ENCODE assay signal across 40 cellular contexts in genomic region chr7:110863258-110863657, GRCh38.
"Had no signal": no experiment of that assay in that cellular context is flagged by ENCODE, and none has a peak within 500 bp of the region (broad histone marks: within the 10 kb centered on the region; RNA-seq: fewer than 3 reads in every experiment).

No MANE protein-coding gene starts in this region.

- H3K4me1 Mint-ChIP-seq: activated naive CD8-positive, alpha-beta T cell treated with anti-CD3 and anti-CD28 coated beads, Interleukin-2, amount 50 U/mL, for 24 hours; activated T-helper 17 cell treated with anti-CD3 and anti-CD28 coated beads, Interleukin-2, amount 50 U/mL, for 72 hours; central memory CD8-positive, alpha-beta T cell had no signal

- H3K4me3 Mint-ChIP-seq: activated naive CD4-positive, alpha-beta T cell treated with anti-CD3 and anti-CD28 coated beads for 36 hours; activated naive CD4-positive, alpha-beta T cell treated with anti-CD3 and anti-CD28 coated beads, Interleukin-2, amount 10 ng/mL, durations not matched to agents 7 days and 5 days; activated naive CD4-positive, alpha-beta T cell treated with anti-CD3 and anti-CD28 coated beads, Interleukin-2, amount 50 U/mL, for 24 hours; activated naive CD8-positive, alpha-beta T cell; activated naive CD8-positive, alpha-beta T cell treated with anti-CD3 and anti-CD28 coated beads for 36 hours; activated naive CD8-positive, alpha-beta T cell treated with anti-CD3 and anti-CD28 coated beads, Interleukin-2, amount 10 ng/mL, durations not matched to agents 7 days and 5 days; activated naive CD8-positive, alpha-beta T cell treated with anti-CD3 and anti-CD28 coated beads, Interleukin-2, amount 50 U/mL, for 24 hours; activated T-cell treated with anti-CD3 and anti-CD28 coated beads, Interleukin-2, amount 50 U/mL, for 24 hours; activated T-cell treated with anti-CD3 and anti-CD28 coated beads, Interleukin-2, amount 50 U/mL, for 4 hours; activated T-cell treated with anti-CD3 and anti-CD28 coated beads, Interleukin-2, amount 50 U/mL, for 72 hours; activated T-helper 1 cell treated with anti-CD3 and anti-CD28 coated beads, Interleukin-12 subunit alpha, Interleukin-12 subunit beta, Interleukin-2, Interleukin-4 antibody, amounts not matched to agents 30 ng/mL and 10 ng/mL and 1 ng/mL, durations not matched to agents 14 hours and 24 hours and 36 hours; activated T-helper 17 cell treated with anti-CD3 and anti-CD28 coated beads, Interleukin-2, amount 50 U/mL, for 72 hours; brain; central memory CD8-positive, alpha-beta T cell had no signal

- H3K36me3 ChIP-seq: adrenal gland, ascending aorta, brain microvascular endothelial cell, breast epithelium, cardiac muscle cell had no signal

- H3K27ac Mint-ChIP-seq: activated naive CD4-positive, alpha-beta T cell treated with anti-CD3 and anti-CD28 coated beads for 36 hours; activated naive CD4-positive, alpha-beta T cell treated with anti-CD3 and anti-CD28 coated beads, Interleukin-2, amount 10 ng/mL, durations not matched to agents 7 days and 5 days; activated naive CD4-positive, alpha-beta T cell treated with anti-CD3 and anti-CD28 coated beads, Interleukin-2, amount 50 U/mL, for 24 hours; activated naive CD4-positive, alpha-beta T cell treated with anti-CD3 and anti-CD28 coated beads, Interleukin-2, amount 50 U/mL, for 72 hours; activated naive CD8-positive, alpha-beta T cell; activated naive CD8-positive, alpha-beta T cell treated with anti-CD3 and anti-CD28 coated beads for 36 hours; activated naive CD8-positive, alpha-beta T cell treated with anti-CD3 and anti-CD28 coated beads, Interleukin-2, amount 10 ng/mL, durations not matched to agents 7 days and 5 days; activated naive CD8-positive, alpha-beta T cell treated with anti-CD3 and anti-CD28 coated beads, Interleukin-2, amount 50 U/mL, for 24 hours; activated T-cell treated with anti-CD3 and anti-CD28 coated beads, Interleukin-2, amount 50 U/mL, for 24 hours; activated T-cell treated with anti-CD3 and anti-CD28 coated beads, Interleukin-2, amount 50 U/mL, for 72 hours; activated T-helper 1 cell treated with anti-CD3 and anti-CD28 coated beads, Interleukin-12 subunit alpha, Interleukin-12 subunit beta, Interleukin-2, Interleukin-4 antibody, amounts not matched to agents 30 ng/mL and 10 ng/mL and 1 ng/mL, durations not matched to agents 14 hours and 24 hours and 36 hours; activated T-helper 17 cell treated with anti-CD3 and anti-CD28 coated beads, Interleukin-2, amount 50 U/mL, for 72 hours; activated T-helper 2 cell treated with anti-CD3 and anti-CD28 coated beads, Interferon-gamma antibody, Interleukin-2, Interleukin-4, amounts not matched to agents 10 μg/mL and 5 μg/mL and 100 μg/mL, durations not matched to agents 14 hours and 24 hours and 36 hours; brain had no signal

- H3K27ac ChIP-seq: adrenal gland, ascending aorta, body of pancreas, brain microvascular endothelial cell, breast epithelium, cardiac muscle cell had no signal

- H3K27me3 Mint-ChIP-seq: activated naive CD4-positive, alpha-beta T cell treated with anti-CD3 and anti-CD28 coated beads, Interleukin-2, amount 10 ng/mL, durations not matched to agents 7 days and 5 days; activated naive CD4-positive, alpha-beta T cell treated with anti-CD3 and anti-CD28 coated beads, Interleukin-2, amount 50 U/mL, for 24 hours; activated naive CD8-positive, alpha-beta T cell; activated naive CD8-positive, alpha-beta T cell treated with anti-CD3 and anti-CD28 coated beads for 36 hours; activated naive CD8-positive, alpha-beta T cell treated with anti-CD3 and anti-CD28 coated beads, Interleukin-2, amount 10 ng/mL, durations not matched to agents 7 days and 5 days; activated naive CD8-positive, alpha-beta T cell treated with anti-CD3 and anti-CD28 coated beads, Interleukin-2, amount 50 U/mL, for 24 hours; activated T-cell treated with anti-CD3 and anti-CD28 coated beads, Interleukin-2, amount 50 U/mL, for 24 hours; activated T-helper 17 cell treated with anti-CD3 and anti-CD28 coated beads, Interleukin-2, amount 50 U/mL, for 72 hours; brain; central memory CD8-positive, alpha-beta T cell had no signal

- H3K4me3 ChIP-seq: adrenal gland, ascending aorta, body of pancreas, breast epithelium, cardiac muscle cell had no signal

- DNase-seq: activated effector memory CD4-positive, alpha-beta T cell treated with anti-CD3 and anti-CD28 coated beads, Interleukin-2, amount 50 U/mL, for 16 hours; activated effector memory CD4-positive, alpha-beta T cell treated with Interleukin-2 at 50 U/mL for 16 hours; activated gamma-delta T cell; activated gamma-delta T cell treated with Interleukin-2 at 50 U/mL for 16 hours; activated naive CD4-positive, alpha-beta T cell; activated naive CD4-positive, alpha-beta T cell treated with anti-CD3 and anti-CD28 coated beads for 36 hours; activated naive CD4-positive, alpha-beta T cell treated with anti-CD3 and anti-CD28 coated beads, Interleukin-2, amount 10 ng/mL, durations not matched to agents 7 days and 5 days; activated naive CD4-positive, alpha-beta T cell treated with anti-CD3 and anti-CD28 coated beads, Interleukin-2, amount 50 U/mL, for 16 hours; activated naive CD4-positive, alpha-beta T cell treated with Interleukin-2 at 50 U/mL for 16 hours; activated naive CD8-positive, alpha-beta T cell treated with anti-CD3 and anti-CD28 coated beads for 36 hours; activated naive CD8-positive, alpha-beta T cell treated with anti-CD3 and anti-CD28 coated beads, Interleukin-2, amount 10 ng/mL, durations not matched to agents 7 days and 5 days; activated naive CD8-positive, alpha-beta T cell treated with anti-CD3 and anti-CD28 coated beads, Interleukin-2, amount 50 U/mL, for 24 hours; activated T-cell treated with anti-CD3 and anti-CD28 coated beads, Interleukin-2, amount 50 U/mL, for 1 hour; activated T-cell treated with anti-CD3 and anti-CD28 coated beads, Interleukin-2, amount 50 U/mL, for 24 hours; activated T-cell treated with anti-CD3 and anti-CD28 coated beads, Interleukin-2, amount 50 U/mL, for 4 hours; activated T-cell treated with anti-CD3 and anti-CD28 coated beads, Interleukin-2, amount 50 U/mL, for 48 hours; activated T-cell treated with anti-CD3 and anti-CD28 coated beads, Interleukin-2, amount 50 U/mL, for 72 hours; adrenal gland; amniotic stem cell; amygdala; anterior cingulate cortex; aorta; body of pancreas; brain microvascular endothelial cell; caudate nucleus; central memory CD4-positive, alpha-beta T cell; cerebellar nuclear complex had no signal

- H3K9me3 Mint-ChIP-seq: activated naive CD4-positive, alpha-beta T cell treated with anti-CD3 and anti-CD28 coated beads for 36 hours; activated naive CD4-positive, alpha-beta T cell treated with anti-CD3 and anti-CD28 coated beads, Interleukin-2, amount 50 U/mL, for 24 hours; central memory CD8-positive, alpha-beta T cell had no signal

- H3K9me3 ChIP-seq: adrenal gland, ascending aorta, body of pancreas, breast epithelium had no signal

- FAIRE-seq: astrocyte, bronchial epithelial cell had no signal

- H3K27me3 ChIP-seq: adrenal gland, ascending aorta, body of pancreas, brain microvascular endothelial cell, breast epithelium, cardiac muscle cell had no signal

- ATAC-seq: activated naive CD4-positive, alpha-beta T cell treated with anti-CD3 and anti-CD28 coated beads, Interleukin-2, amount 50 U/mL, for 72 hours; activated naive CD8-positive, alpha-beta T cell treated with anti-CD3 and anti-CD28 coated beads, Interleukin-2, amount 50 U/mL, for 24 hours; activated T-cell treated with anti-CD3 and anti-CD28 coated beads, Interleukin-2, amount 50 U/mL, for 4 hours; activated T-cell treated with anti-CD3 and anti-CD28 coated beads, Interleukin-2, amount 50 U/mL, for 72 hours; activated T-helper 17 cell treated with anti-CD3 and anti-CD28 coated beads, Interleukin-2, amount 50 U/mL, for 72 hours; body of pancreas had no signal

- H3K4me1 ChIP-seq: body of pancreas, breast epithelium had no signal
